In genomic region chr2:229235136-229235914, GRCh38 we compare ENCODE assay signal across 2 cellular contexts.
TF ChIP-seq lines count a peak whose summit lies in the region.

No MANE protein-coding gene starts in this region.

TF ChIP-seq in liver, 16 proteins besides CTCF, POLR2A, EP300 and RAD21:
- TF ChIP-seq REST (IDR thresholded peaks at IDR 0.05) (peak; percentile 95), HNF4G (IDR thresholded peaks at IDR 0.05) (no peak)
TF ChIP-seq in liver: peak in this region for 1.

TF ChIP-seq in HepG2, 621 proteins besides CTCF, POLR2A, EP300 and RAD21 (continued from another document):
- TF ChIP-seq REST (IDR thresholded peaks at IDR 0.05; ENCODE audit: borderline replicate concordance in 1 of 2, low read depth in 1 of 2, low read length in 2 of 2) = peak in 1 of 2 experiments; percentile 31; a peak in 1 of 4 replicates
